Comparison of ENCODE assay signal across 26 cellular contexts in the genomic region with DNA sequence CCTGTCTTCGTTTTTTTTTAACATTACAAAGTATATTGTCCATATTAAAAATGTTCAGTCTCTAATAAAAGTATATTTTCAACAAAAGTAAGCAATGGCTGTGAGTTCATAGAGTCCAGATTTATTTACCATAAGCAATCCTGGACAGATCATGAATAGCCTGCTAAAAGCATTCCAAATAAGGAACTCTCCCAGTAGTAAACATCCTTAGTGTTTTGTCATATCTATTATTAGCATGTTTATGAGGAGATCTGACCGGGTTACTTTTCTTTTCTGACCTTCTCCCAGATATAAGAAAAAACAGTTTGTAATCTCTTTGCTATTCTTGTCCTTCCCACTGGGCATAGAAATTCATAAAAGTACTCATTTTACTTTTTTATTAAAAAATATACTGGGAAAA.
"Had no signal": no experiment of that assay in that cellular context is flagged by ENCODE, and none has a peak within 500 bp of the region (broad histone marks: within the 10 kb centered on the region; RNA-seq: fewer than 3 reads in every experiment).

No MANE protein-coding gene starts in this region.

- H3K27ac ChIP-seq: breast epithelium, coronary artery, foreskin keratinocyte, thyroid gland, upper lobe of right lung had no signal

- H3K36me3 ChIP-seq: breast epithelium, lower lobe of right lung, thyroid gland, upper lobe of right lung had no signal

- H3K9me3 ChIP-seq: breast epithelium, lower lobe of right lung, thyroid gland, upper lobe of right lung had no signal

- H3K36me3 Mint-ChIP-seq: activated naive CD8-positive, alpha-beta T cell treated with anti-CD3 and anti-CD28 coated beads for 36 hours; naive thymus-derived CD4-positive, alpha-beta T cell had no signal

- H3K4me1 Mint-ChIP-seq: activated naive CD8-positive, alpha-beta T cell treated with anti-CD3 and anti-CD28 coated beads for 36 hours; central memory CD8-positive, alpha-beta T cell; naive thymus-derived CD4-positive, alpha-beta T cell had no signal

- DNase-seq: activated CD4-positive, alpha-beta T cell treated with anti-CD3 and anti-CD28 coated beads for 4 hours; activated CD4-positive, alpha-beta T cell treated with anti-CD3 and anti-CD28 coated beads, Interleukin-2, amount 50 U/mL, for 48 hours; activated CD4-positive, CD25-positive, alpha-beta regulatory T cell; activated CD8-positive, alpha-beta memory T cell treated with anti-CD3 and anti-CD28 coated beads, Interleukin-2, amount 50 U/mL, for 48 hours; activated naive CD4-positive, alpha-beta T cell treated with Interleukin-2 at 50 U/mL for 16 hours; activated naive CD8-positive, alpha-beta T cell treated with anti-CD3 and anti-CD28 coated beads for 36 hours; activated T-cell treated with anti-CD3 and anti-CD28 coated beads, Interleukin-2, amount 50 U/mL, for 4 hours; foreskin keratinocyte; glutamatergic neuron; hypothalamus; left cardiac atrium; lower lobe of right lung; naive thymus-derived CD4-positive, alpha-beta T cell; posterior cingulate gyrus; stimulated activated CD4-positive, alpha-beta T cell treated with anti-CD3 and anti-CD28 coated beads, Interleukin-12 subunit alpha, Interleukin-12 subunit beta, amount 100 ng/mL, for 4 hours; stimulated activated CD4-positive, alpha-beta T cell treated with anti-CD3 and anti-CD28 coated beads, Interleukin-1b, Interleukin-23, amount 100 ng/mL, for 48 hours; substantia nigra; T1000; thyroid gland; upper lobe of right lung had no signal

- FAIRE-seq: islet of Langerhans had no signal

- H3K4me1 ChIP-seq: breast epithelium, foreskin keratinocyte, thyroid gland, upper lobe of right lung had no signal

- H3K4me3 Mint-ChIP-seq: activated naive CD8-positive, alpha-beta T cell treated with anti-CD3 and anti-CD28 coated beads for 36 hours; activated T-cell treated with anti-CD3 and anti-CD28 coated beads, Interleukin-2, amount 50 U/mL, for 4 hours; central memory CD8-positive, alpha-beta T cell; naive thymus-derived CD4-positive, alpha-beta T cell; stimulated activated naive CD8-positive, alpha-beta T cell treated with anti-CD3 and anti-CD28 coated beads, Interleukin-15, Interleukin-2, amounts not matched to agents 100 ng/mL and 50 ng/mL, for 24 hours; T-helper 1 cell treated with Interleukin-12 subunit alpha and Interleukin-12 subunit beta and Interleukin-4 antibody, amounts not matched to agents 30 μg/mL and 1 μg/mL, for 36 hours had no signal

- ATAC-seq: activated T-cell treated with anti-CD3 and anti-CD28 coated beads, Interleukin-2, amount 50 U/mL, for 4 hours; foreskin keratinocyte; left cardiac atrium; lower lobe of right lung; naive thymus-derived CD4-positive, alpha-beta T cell; upper lobe of right lung had no signal

- H3K27ac Mint-ChIP-seq: activated naive CD8-positive, alpha-beta T cell treated with anti-CD3 and anti-CD28 coated beads for 36 hours; naive thymus-derived CD4-positive, alpha-beta T cell; stimulated activated naive CD8-positive, alpha-beta T cell treated with anti-CD3 and anti-CD28 coated beads, Interleukin-15, Interleukin-2, amounts not matched to agents 100 ng/mL and 50 ng/mL, for 24 hours; T-helper 1 cell treated with Interleukin-12 subunit alpha and Interleukin-12 subunit beta and Interleukin-4 antibody, amounts not matched to agents 30 μg/mL and 1 μg/mL, for 36 hours had no signal

- H3K4me3 ChIP-seq: breast epithelium, coronary artery, lower lobe of right lung, thyroid gland, upper lobe of right lung had no signal

- H3K27me3 Mint-ChIP-seq: activated naive CD8-positive, alpha-beta T cell treated with anti-CD3 and anti-CD28 coated beads for 36 hours; central memory CD8-positive, alpha-beta T cell; naive thymus-derived CD4-positive, alpha-beta T cell; stimulated activated naive CD8-positive, alpha-beta T cell treated with anti-CD3 and anti-CD28 coated beads, Interleukin-15, Interleukin-2, amounts not matched to agents 100 ng/mL and 50 ng/mL, for 24 hours had no signal

- H3K27me3 ChIP-seq: breast epithelium, foreskin keratinocyte, thyroid gland, upper lobe of right lung had no signal
